ENCODE assay signal across 8 cellular contexts in genomic region chr11:114400974-114401223, GRCh38. TPM values are rescaled to one million over a fixed set of nuclear protein-coding genes. Genes with fewer than 3 reads are reported as not detected.
DNase-seq lines count a peak whose midpoint lies in the region; ATAC-seq and TF ChIP-seq lines count a peak whose summit lies in the region.

No MANE protein-coding gene starts in this region.

- peaks cover 49% of the 10 kb centered on the region for H3K4me1 ChIP-seq in suprapubic skin

- peaks cover 9% of the 10 kb centered on the region for H3K36me3 ChIP-seq in suprapubic skin

- H3K27me3 Mint-ChIP-seq in T-helper 1 cell treated with Interleukin-12 subunit alpha and Interleukin-12 subunit beta and Interleukin-4 antibody, amounts not matched to agents 30 μg/mL and 1 μg/mL, for 36 hours (ENCODE audit: low read depth): no peaks in the 10 kb centered on the region

- no peak for TF ChIP-seq POLR2A in suprapubic skin (IDR thresholded peaks at IDR 0.05)

- H3K27ac ChIP-seq in adipose tissue (ENCODE audit: low read depth, low read length) (peak overlapping the region; percentile 89), suprapubic skin (peak overlapping the region; percentile 98)

- H3K27ac Mint-ChIP-seq in T-helper 1 cell treated with Interleukin-12 subunit alpha and Interleukin-12 subunit beta and Interleukin-4 antibody, amounts not matched to agents 30 μg/mL and 1 μg/mL, for 36 hours: peak overlapping the region; percentile 94

- peaks cover 35% of the 10 kb centered on the region for H3K36me3 Mint-ChIP-seq in T-helper 1 cell treated with Interleukin-12 subunit alpha and Interleukin-12 subunit beta and Interleukin-4 antibody, amounts not matched to agents 30 μg/mL and 1 μg/mL, for 36 hours (ENCODE audit: low read depth)

- no peaks in the 10 kb centered on the region for H3K9me3 Mint-ChIP-seq in T-helper 1 cell treated with Interleukin-12 subunit alpha and Interleukin-12 subunit beta and Interleukin-4 antibody, amounts not matched to agents 30 μg/mL and 1 μg/mL, for 36 hours

- WGBS in adipose tissue, 3 donors: 0% methylated on average over 3 of the region's 3 CpGs
- 0% methylated on average over 3 of the region's 3 CpGs for WGBS in suprapubic skin

- peak overlapping the region; percentile 90 for H3K4me3 Mint-ChIP-seq in T-helper 1 cell treated with Interleukin-12 subunit alpha and Interleukin-12 subunit beta and Interleukin-4 antibody, amounts not matched to agents 30 μg/mL and 1 μg/mL, for 36 hours

- H3K4me1 Mint-ChIP-seq in T-helper 1 cell treated with Interleukin-12 subunit alpha and Interleukin-12 subunit beta and Interleukin-4 antibody, amounts not matched to agents 30 μg/mL and 1 μg/mL, for 36 hours (ENCODE audit: low read depth): peaks cover 35% of the 10 kb centered on the region

- no peak for DNase-seq in T-helper 1 cell
- DNase-seq in kidney glomerular epithelial cell (lab: John Stamatoyannopoulos, UW): peak; percentile 45
- DNase-seq in suprapubic skin (ENCODE audit: low spot score in 2 of 2): no peak
- DNase-seq in stimulated activated CD4-positive, alpha-beta T cell treated with anti-CD3 and anti-CD28 coated beads, Interleukin-12 subunit alpha, Interleukin-12 subunit beta, amount 100 ng/mL, for 4 hours: no peak
- DNase-seq in activated CD4-positive, alpha-beta T cell treated with anti-CD3 and anti-CD28 coated beads for 1 hour: no peak

- peak overlapping the region; percentile 85 for H3K4me3 ChIP-seq in suprapubic skin

- TF ChIP-seq CTCF in suprapubic skin (IDR thresholded peaks at IDR 0.05): no peak

- no peak for ATAC-seq in HG02642 (IDR thresholded peaks at IDR 0.05; ENCODE audit: poor library complexity, unreplicated experiment)

- TF ChIP-seq EP300 in suprapubic skin (IDR thresholded peaks at IDR 0.05): no peak

- no peaks in the 10 kb centered on the region for H3K9me3 ChIP-seq in suprapubic skin

- no peaks in the 10 kb centered on the region for H3K27me3 ChIP-seq in suprapubic skin

RNA-seq across cellular contexts. Expression of gene RBM7, which starts 0.4 kb away (rescaled TPM):
- 10 to 100 TPM; 11.8 to 25.2 (median 21.2) TPM for polyA plus RNA-seq in adipose tissue
- 10 to 100 TPM; 10.2 to 18.4 (median 16.9) TPM for total RNA-seq in suprapubic skin

RNA-seq across cellular contexts. Expression of gene C11orf71, which starts 0.6 kb away (rescaled TPM):
- 10 to 100 TPM in 1 of 3 donors, 1 to 10 TPM in 2; 6.4 to 10.1 (median 6.9) TPM for polyA plus RNA-seq in adipose tissue
- 10 to 100 TPM in 3 of 4 donors, 1 to 10 TPM in 1; 9.7 to 13.3 (median 11.8) TPM for total RNA-seq in suprapubic skin

RNA-seq across cellular contexts. Expression of gene REXO2, which starts 38.4 kb away (rescaled TPM):
- 100 to 1,000 TPM in 1 of 3 donors, 10 to 100 TPM in 2; 38.3 to 142 (median 72.8) TPM for polyA plus RNA-seq in adipose tissue
- total RNA-seq in suprapubic skin: 100 to 1,000 TPM in 3 of 4 donors, 10 to 100 TPM in 1; 88.7 to 125 (median 109) TPM
